ENCODE assay signal across 8 cellular contexts in genomic region chr11:75328426-75329277, GRCh38. TPM values are rescaled to one million over a fixed set of nuclear protein-coding genes. Genes with fewer than 3 reads are reported as not detected.
A peak's percentile ranks its signal among the peaks of the same experiment; 100 is the strongest.
DNase-seq lines count a peak whose midpoint lies in the region; ATAC-seq and TF ChIP-seq lines count a peak whose summit lies in the region.

No MANE protein-coding gene starts in this region.

- H3K9me3 ChIP-seq in AG04450 (ENCODE audit: control insufficient read depth, insufficient read depth, low read length) = no peaks in the 10 kb centered on the region

- CTCF ChIA-PET in AG04450 (lab: Charles Lee) = interaction anchor here (0.7 to 7.9 kb wide), 8 partner anchors 11 to 72 kb away, joined by 3 to 105 read pairs (median 6); no protein-coding TSS in a partner anchor

- H3K27ac ChIP-seq in AG04450 (ENCODE audit: low read depth, low read length) = peak overlapping the region; percentile 34

- ATAC-seq in HG03442 (IDR thresholded peaks at IDR 0.05; ENCODE audit: unreplicated experiment) = no peak

- POLR2A ChIA-PET in AG04450 (lab: Yijun Ruan, JAX) = no interaction called here

- peak; percentile 86 for TF ChIP-seq CTCF in AG04450 (IDR thresholded peaks at IDR 0.05; ENCODE audit: low read depth, low read length)
- TF ChIP-seq CTCF in GM13977 (IDR thresholded peaks at IDR 0.05; ENCODE audit: extremely low read depth, insufficient read depth, missing control alignments) = peak; percentile 56
- TF ChIP-seq CTCF in astrocyte of the spinal cord (IDR thresholded peaks at IDR 0.05; ENCODE audit: low read depth, low read length) = peak; percentile 76
- TF ChIP-seq CTCF in retinal pigment epithelial cell (conservative IDR thresholded peaks at IDR 0.05; ENCODE audit: low read depth, low read length) = peak; percentile 75

- in situ Hi-C loops in GM13977 (cut with MboI; ENCODE audit: low pct_unique_long_range_greater_than_20kb, low sequenced_read_pairs, unreplicated experiment) (loop anchor here (25.0 kb wide), 1 partner anchor 91 kb away; the partner anchor contains the start of gene TPBGL), astrocyte of the spinal cord (cut with HindIII; ENCODE audit: low sequenced_read_pairs) (no loop called here)

- H3K4me3 ChIP-seq in AG04450 (ENCODE audit: low read depth, low read length) = no peak overlapping the region
- no peak overlapping the region for H3K4me3 ChIP-seq in astrocyte of the spinal cord (ENCODE audit: low read depth, low read length)
- H3K4me3 ChIP-seq in retinal pigment epithelial cell (ENCODE audit: low read length) = no peak overlapping the region

- DNase-seq in AG04450 (ENCODE audit: low read depth, low spot score) (no peak), GM13977 (ENCODE audit: low spot score) (peak; percentile 55), NCI-H1092 treated with DMSO at 0.1 percent for 48 hours (lab: John Stamatoyannopoulos, UW) (peak; percentile 93), T follicular helper cell (ENCODE audit: low read depth) (peak; percentile 22), astrocyte of the spinal cord (ENCODE audit: low read depth, low spot score) (peak; percentile 61), hippocampal formation (lab: John Stamatoyannopoulos, UW) (peak; percentile 70 to 72), retinal pigment epithelial cell (ENCODE audit: low read depth) (no peak)

- H3K27me3 ChIP-seq in AG04450 (ENCODE audit: control insufficient read depth, insufficient read depth, low read length) = no peaks in the 10 kb centered on the region

RNA-seq across cellular contexts. Expression of gene ARRB1, which starts 22.8 kb away (rescaled TPM):
- 36.9 and 43.8 TPM in 2 replicates for polyA plus RNA-seq in AG04450 (2011; rRNA removed)
- polyA minus RNA-seq in AG04450 (2011; rRNA and poly(A)+ RNA removed) = 91.5 and 108 TPM in 2 replicates

Comparison
In these comparisons a context has a peak if more than half of its experiments do, and no peak if none do; other contexts are left out.
1. DNase-seq: peak in GM13977 (single experiment), NCI-H1092 treated with DMSO at 0.1 percent for 48 hours (single experiment), T follicular helper cell (single experiment), astrocyte of the spinal cord (single experiment) and hippocampal formation (2 of 2); none in AG04450 (single experiment) and retinal pigment epithelial cell (single experiment).
2. Peak in every context shown above with its lines, with median percentiles within 50 percentile points of each other: CTCF ChIP-seq.